9 cellular contexts compared by ENCODE assay signal in the genomic region with DNA sequence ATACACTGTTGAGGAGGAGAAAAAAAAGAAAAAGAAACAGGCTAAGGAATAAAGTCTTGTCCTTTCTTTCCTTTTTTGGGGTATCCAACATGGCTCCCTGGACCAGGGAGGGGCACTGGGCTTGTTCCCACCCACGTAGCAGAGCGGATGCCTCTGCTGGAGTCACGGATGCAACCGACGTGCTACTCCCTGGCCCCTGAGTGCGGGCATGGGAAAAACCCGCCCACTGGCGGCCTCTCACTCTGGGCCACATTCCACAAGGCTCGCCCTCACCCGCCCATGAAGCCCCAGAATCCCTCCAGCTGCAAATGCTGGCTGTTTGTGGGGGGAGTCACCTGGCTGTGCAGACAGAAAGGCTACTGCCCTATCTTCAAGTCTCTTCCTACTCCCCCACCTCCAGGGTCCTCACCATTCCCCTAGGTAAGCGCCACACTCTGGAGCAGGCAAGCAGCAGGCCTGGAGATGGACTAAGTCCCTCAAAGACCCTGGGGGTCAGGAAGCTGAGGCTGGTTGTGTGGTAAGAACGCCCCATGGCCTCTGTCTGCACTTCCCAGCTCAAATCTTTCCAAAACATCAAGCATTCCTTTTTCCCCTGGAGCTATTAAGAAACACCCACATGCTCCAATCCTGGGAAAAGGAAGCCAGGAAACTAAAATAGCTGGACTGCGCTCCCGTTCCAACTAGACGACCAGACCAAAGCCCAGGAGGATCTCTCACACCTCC. TPM values are rescaled to one million over a fixed set of nuclear protein-coding genes. Genes with fewer than 3 reads are reported as not detected.
DNase-seq lines count a peak whose midpoint lies in the region; ATAC-seq and TF ChIP-seq lines count a peak whose summit lies in the region.
"Had no signal": no experiment of that assay in that cellular context is flagged by ENCODE, and none has a peak within 500 bp of the region (broad histone marks: within the 10 kb centered on the region; RNA-seq: fewer than 3 reads in every experiment).

No MANE protein-coding gene starts in this region.

- no peaks in the 10 kb centered on the region for H3K4me1 Mint-ChIP-seq in activated T-helper 17 cell treated with anti-CD3 and anti-CD28 coated beads, Interleukin-2, amount 50 U/mL, for 72 hours

- no peaks in the 10 kb centered on the region for H3K9me3 Mint-ChIP-seq in activated T-helper 17 cell treated with anti-CD3 and anti-CD28 coated beads, Interleukin-2, amount 50 U/mL, for 72 hours

- no peak overlapping the region for H3K4me3 Mint-ChIP-seq in activated T-helper 17 cell treated with anti-CD3 and anti-CD28 coated beads, Interleukin-2, amount 50 U/mL, for 72 hours

- H3K36me3 Mint-ChIP-seq in activated T-helper 17 cell treated with anti-CD3 and anti-CD28 coated beads, Interleukin-2, amount 50 U/mL, for 72 hours (ENCODE audit: low read depth), result peaks cover 91% of the 10 kb centered on the region

- H3K27ac Mint-ChIP-seq in activated T-helper 17 cell treated with anti-CD3 and anti-CD28 coated beads, Interleukin-2, amount 50 U/mL, for 72 hours, result no peak overlapping the region

- H3K27me3 Mint-ChIP-seq in activated T-helper 17 cell treated with anti-CD3 and anti-CD28 coated beads, Interleukin-2, amount 50 U/mL, for 72 hours, result no peaks in the 10 kb centered on the region

- peak; percentile 25 for ATAC-seq in Right ventricle myocardium superior (ENCODE audit: poor library complexity)
- no peak for ATAC-seq in GM19324 (IDR thresholded peaks at IDR 0.05; ENCODE audit: low FRiP score, unreplicated experiment)
- no peak for ATAC-seq in activated T-helper 17 cell treated with anti-CD3 and anti-CD28 coated beads, Interleukin-2, amount 50 U/mL, for 72 hours (replicated peaks)
- no peak for ATAC-seq in HG03521 (IDR thresholded peaks at IDR 0.05; ENCODE audit: unreplicated experiment)

- DNase-seq in BJ (ENCODE audit: low read depth) (peak; percentile 74), amniotic epithelial cell (ENCODE audit: low read depth) (peak; percentile 94), Right ventricle myocardium superior (peak; percentile 75), putamen (ENCODE audit: low spot score) (peak; percentile 19), NCI-H2107 treated with DMSO at 0.1 percent for 48 hours (lab: John Stamatoyannopoulos, UW; ENCODE audit: unreplicated experiment) (no peak)
- DNase-seq: NCI-H187 had no signal

- POLR2A ChIA-PET in BJ (lab: Charles Lee), result interaction anchor here (0.6 to 1.3 kb wide), 2 partner anchors 28 to 129 kb away, joined by 3 to 7 read pairs; no protein-coding TSS in a partner anchor

- CTCF ChIA-PET in BJ (lab: Yijun Ruan, JAX), result interaction anchor here (0.5 to 3.4 kb wide), 14 partner anchors 9 to 169 kb away, joined by 3 to 21 read pairs (median 4); a partner anchor contains a TSS

- intact Hi-C loops in Right ventricle myocardium superior (cut with DNase I), result loop anchor here (5.0 to 10.0 kb wide), 3 partner anchors 73 to 135 kb away; a partner anchor contains a TSS

- peaks cover 42% of the 10 kb centered on the region for H3K36me3 ChIP-seq in BJ (ENCODE audit: control insufficient read depth, insufficient read depth, low read length)

- no peak for TF ChIP-seq CTCF in BJ (IDR thresholded peaks at IDR 0.05; ENCODE audit: insufficient read depth, low read depth, low read length)

- no peak overlapping the region for H3K4me3 ChIP-seq in BJ (ENCODE audit: low read depth, low read length)

- H3K27me3 ChIP-seq in BJ (ENCODE audit: control insufficient read depth, insufficient read depth, low read length), result no peaks in the 10 kb centered on the region

RNA-seq across cellular contexts. Expression of a gene that starts 17.8 kb away (rescaled TPM):
- 0.04 and 0.05 TPM in 2 replicates for polyA plus RNA-seq in BJ (2011; rRNA removed)
- polyA minus RNA-seq in BJ (2011; rRNA and poly(A)+ RNA removed), result 0.38 TPM in 1 of 2 replicates, not detected in the other
- 0.27 TPM for total RNA-seq in Right ventricle myocardium superior
- total RNA-seq in activated T-helper 17 cell treated with anti-CD3 and anti-CD28 coated beads, Interleukin-2, amount 50 U/mL, for 72 hours, result under 1 TPM in 1 of 2 donors, not detected in 1; 0.24 TPM

RNA-seq across cellular contexts. Expression of a gene that starts 49.3 kb away (rescaled TPM):
- 13.3 and 37.6 TPM in 2 replicates for polyA plus RNA-seq in BJ (2011; rRNA removed)
- 41.8 and 52.6 TPM in 2 replicates for polyA minus RNA-seq in BJ (2011; rRNA and poly(A)+ RNA removed)
- total RNA-seq in Right ventricle myocardium superior, result 25.0 TPM
- total RNA-seq in activated T-helper 17 cell treated with anti-CD3 and anti-CD28 coated beads, Interleukin-2, amount 50 U/mL, for 72 hours, result under 1 TPM; 0.06 to 0.29 TPM

Comparison
In these comparisons a context has a peak if more than half of its experiments do, and no peak if none do; other contexts are left out.
1. RNA of a gene that starts 49.3 kb away (total RNA-seq): 25.0 TPM in Right ventricle myocardium superior (single experiment); 0.06 to 0.29 TPM in activated T-helper 17 cell treated with anti-CD3 and anti-CD28 coated beads, Interleukin-2, amount 50 U/mL, for 72 hours; every median in the first group is over 10 times any median in the second.